ENCODE assay signal across 19 cellular contexts in the genomic region with DNA sequence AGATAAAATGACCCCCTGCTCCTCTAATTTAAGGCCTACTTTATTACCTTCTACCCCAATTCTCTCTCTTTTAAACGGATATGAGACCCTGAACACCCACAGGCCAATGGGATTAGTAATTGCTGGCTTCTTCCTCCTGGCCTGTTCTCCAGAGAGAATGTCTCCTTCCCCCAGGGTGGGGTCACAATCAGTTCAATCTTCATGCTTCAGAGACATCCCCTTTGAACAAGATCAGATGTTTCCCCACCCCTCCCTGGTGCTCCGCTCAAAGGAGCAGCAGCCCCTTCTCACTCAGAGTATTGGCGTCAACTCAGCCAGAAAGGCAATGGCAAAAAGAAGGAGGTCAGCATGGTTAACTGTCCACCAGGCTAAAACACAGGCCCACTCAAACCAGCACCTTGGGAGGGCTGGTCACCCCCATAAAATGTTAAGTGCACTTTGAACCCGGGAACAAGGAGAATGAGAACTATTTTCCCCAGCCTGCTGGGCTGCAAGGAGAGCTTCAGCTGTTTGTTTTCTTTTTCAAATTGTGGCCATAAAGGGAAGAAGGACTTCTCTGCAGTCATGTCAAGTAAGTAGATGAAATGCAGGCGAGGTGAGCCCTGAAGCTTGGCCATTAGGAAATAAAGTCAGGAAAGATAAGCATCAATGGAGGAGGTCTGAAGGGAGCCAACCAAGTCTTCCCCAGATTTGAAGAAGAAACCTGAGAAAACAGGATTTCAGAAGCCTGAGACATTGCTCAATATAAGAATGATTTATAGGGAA. TPM values are rescaled to one million over a fixed set of nuclear protein-coding genes. Genes with fewer than 3 reads are reported as not detected.
A peak's percentile ranks its signal among the peaks of the same experiment; 100 is the strongest.
DNase-seq lines count a peak whose midpoint lies in the region; FAIRE-seq and TF ChIP-seq lines count a peak whose summit lies in the region.
"Had no signal": no experiment of that assay in that cellular context is flagged by ENCODE, and none has a peak within 500 bp of the region (broad histone marks: within the 10 kb centered on the region; RNA-seq: fewer than 3 reads in every experiment).

No MANE protein-coding gene starts in this region.

- WGBS in trophoblast cell (ENCODE audit: extremely low coverage, insufficient coverage, insufficient read length) = no CpG with 5 or more reads among the region's 5 CpGs

- DNase-seq in SK-N-DZ (ENCODE audit: low spot score) (peak; percentile 95), glomerular visceral epithelial cell (ENCODE audit: extremely low spot score) (peak; percentile 47), trophoblast cell (no peak), D721Med (ENCODE audit: insufficient read length, low spot score) (no peak), NCI-H82 treated with DMSO at 0.1 percent for 48 hours (lab: John Stamatoyannopoulos, UW; ENCODE audit: unreplicated experiment) (no peak)
- DNase-seq in stimulated activated CD4-positive, alpha-beta T cell treated with anti-CD3 and anti-CD28 coated beads, Interleukin-4, amount 100 ng/mL, for 4 hours = no peak
- no peak for DNase-seq in activated naive CD4-positive, alpha-beta T cell treated with anti-CD3 and anti-CD28 coated beads, Interleukin-2, amount 50 U/mL, for 16 hours
- DNase-seq: amniotic stem cell; CD4-positive, alpha-beta memory T cell; KBM-7; NCI-H1092 treated with DMSO at 0.1 percent for 48 hours; nucleus accumbens; upper lobe of left lung had no signal

- no peak overlapping the region for H3K4ac ChIP-seq in trophoblast cell (ENCODE audit: low read depth, low read length)

- peaks cover 13% of the 10 kb centered on the region for H3K79me2 ChIP-seq in trophoblast cell (ENCODE audit: control insufficient read depth, insufficient read depth, low read length, poor library complexity)

- no peak overlapping the region for H3K18ac ChIP-seq in trophoblast cell (ENCODE audit: low read length)

- no peak for FAIRE-seq in D721Med (lab: Jason Lieb, UNC)
- FAIRE-seq: colon, G401.6, GM12878 had no signal

- no peak overlapping the region for H2AFZ ChIP-seq in trophoblast cell (ENCODE audit: insufficient read depth, low read length, poor library complexity)

- peak overlapping the region; percentile 66 to 90 (median 83) for H3K4me2 ChIP-seq in BLaER1 treated with 17β-estradiol and CSF1 and Interleukin-3, amounts not matched to agents 10 nM and 100 nM
- H3K4me2 ChIP-seq in trophoblast cell (ENCODE audit: low read length) = peak overlapping the region; percentile 24

- H3K27me3 ChIP-seq in BLaER1 treated with 17β-estradiol and CSF1 and Interleukin-3, amounts not matched to agents 10 nM and 100 nM = no peaks in the 10 kb centered on the region
- no peaks in the 10 kb centered on the region for H3K27me3 ChIP-seq in trophoblast cell (ENCODE audit: insufficient read depth, low read length)
- H3K27me3 ChIP-seq: gastroesophageal sphincter, upper lobe of left lung had no signal

- H4K91ac ChIP-seq in trophoblast cell (ENCODE audit: low read depth, low read length) = no peak overlapping the region

- peaks cover 0 to 8% (median 0%) of the 10 kb centered on the region in 11 experiments; a peak in 4 of 22 replicates for H4K20me1 ChIP-seq in BLaER1 treated with 17β-estradiol and CSF1 and Interleukin-3, amounts not matched to agents 10 nM and 100 nM

- no peak overlapping the region for H2BK120ac ChIP-seq in trophoblast cell (ENCODE audit: insufficient read depth, low read length, poor library complexity)

- H3K4me3 ChIP-seq in BLaER1 treated with 17β-estradiol and CSF1 and Interleukin-3, amounts not matched to agents 10 nM and 100 nM = no peak overlapping the region
- H3K4me3 ChIP-seq in trophoblast cell (ENCODE audit: low read depth, low read length) = no peak overlapping the region
- H3K4me3 ChIP-seq: gastroesophageal sphincter, GM12878, upper lobe of left lung had no signal

- H2BK12ac ChIP-seq in trophoblast cell (ENCODE audit: low read length) = peak overlapping the region; percentile 4

- H3K23ac ChIP-seq in trophoblast cell (ENCODE audit: low read length) = no peak overlapping the region

- H2AK5ac ChIP-seq in trophoblast cell (ENCODE audit: low read length) = no peak overlapping the region

- H3K9ac ChIP-seq in BLaER1 treated with 17β-estradiol and CSF1 and Interleukin-3, amounts not matched to agents 10 nM and 100 nM = peak overlapping the region in 8 of 11 experiments; percentile 10 to 62 (median 43); a peak in 11 of 22 replicates
- H3K9ac ChIP-seq in trophoblast cell (ENCODE audit: low read length) = no peak overlapping the region

- H3K4me1 ChIP-seq in BLaER1 treated with 17β-estradiol and CSF1 and Interleukin-3, amounts not matched to agents 10 nM and 100 nM = peaks cover 48 to 70% (median 61%) of the 10 kb centered on the region in 10 experiments
- peaks cover 48 to 55% of the 10 kb centered on the region in 2 experiments for H3K4me1 ChIP-seq in trophoblast cell (ENCODE audit: control insufficient read depth in 1 of 2, insufficient read depth in 2 of 2, low read length in 2 of 2)

- H3K36me3 ChIP-seq in BLaER1 treated with 17β-estradiol and CSF1 and Interleukin-3, amounts not matched to agents 10 nM and 100 nM = peaks cover 0 to 77% (median 0%) of the 10 kb centered on the region in 11 experiments; a peak in 8 of 22 replicates
- H3K36me3 ChIP-seq in trophoblast cell (ENCODE audit: control insufficient read depth in 1 of 2, insufficient read depth in 2 of 2, low read length in 2 of 2) = peaks cover 13 to 18% of the 10 kb centered on the region in 2 experiments

- peak overlapping the region in 10 of 11 experiments; percentile 0 to 74 (median 52); a peak in 16 of 22 replicates for H3K27ac ChIP-seq in BLaER1 treated with 17β-estradiol and CSF1 and Interleukin-3, amounts not matched to agents 10 nM and 100 nM
- H3K27ac ChIP-seq in trophoblast cell (ENCODE audit: low read depth, low read length) = peak overlapping the region; percentile 89
- H3K27ac ChIP-seq: HL-60, upper lobe of left lung had no signal

- TF ChIP-seq CTCF in D721Med (IDR thresholded peaks at IDR 0.05; ENCODE audit: insufficient read depth, missing control alignments) = no peak

- peaks cover 22% of the 10 kb centered on the region for H3K79me1 ChIP-seq in trophoblast cell (ENCODE audit: low read length)

- peak overlapping the region; percentile 13 for H4K8ac ChIP-seq in trophoblast cell (ENCODE audit: low read depth, low read length)

- H3K9me3 ChIP-seq in BLaER1 treated with 17β-estradiol and CSF1 and Interleukin-3, amounts not matched to agents 10 nM and 100 nM (replicated peaks in 1 of 11) = peaks cover 0 to 27% (median 0%) of the 10 kb centered on the region in 11 experiments; a peak in 5 of 22 replicates
- H3K9me3 ChIP-seq in trophoblast cell (ENCODE audit: insufficient read depth, low read depth, low read length) = no peaks in the 10 kb centered on the region
- H3K9me3 ChIP-seq: gastroesophageal sphincter, upper lobe of left lung had no signal

- no peak overlapping the region for H3K14ac ChIP-seq in trophoblast cell (ENCODE audit: low read length)

- peak overlapping the region; percentile 13 for H2BK5ac ChIP-seq in trophoblast cell (ENCODE audit: low read depth, low read length, poor library complexity)

- no peak overlapping the region for H4K12ac ChIP-seq in trophoblast cell (ENCODE audit: low read depth, low read length)

RNA-seq across cellular contexts. Expression of a gene that starts 20.1 kb away (rescaled TPM):
- polyA plus RNA-seq in SK-N-DZ (2014; cell fraction: cytosol; rRNA removed) = 9.7 and 11.0 TPM in 2 replicates
- polyA plus RNA-seq in SK-N-DZ (2014; cell fraction: nucleus; rRNA removed) = 9.2 and 9.8 TPM in 2 replicates
- 27.9 and 29.1 TPM in 2 replicates for polyA plus RNA-seq in trophoblast cell (2013)

Comparison
In these comparisons a context has a peak if more than half of its experiments do, and no peak if none do; other contexts are left out.
1. DNase-seq: peak in SK-N-DZ (single experiment) and glomerular visceral epithelial cell (single experiment); none in trophoblast cell (0 of 2), stimulated activated CD4-positive, alpha-beta T cell treated with anti-CD3 and anti-CD28 coated beads, Interleukin-4, amount 100 ng/mL, for 4 hours (0 of 2), activated naive CD4-positive, alpha-beta T cell treated with anti-CD3 and anti-CD28 coated beads, Interleukin-2, amount 50 U/mL, for 16 hours (single experiment), D721Med (single experiment) and NCI-H82 treated with DMSO at 0.1 percent for 48 hours (single experiment).